Comparison of ENCODE assay signal across 12 cellular contexts in the genomic region with DNA sequence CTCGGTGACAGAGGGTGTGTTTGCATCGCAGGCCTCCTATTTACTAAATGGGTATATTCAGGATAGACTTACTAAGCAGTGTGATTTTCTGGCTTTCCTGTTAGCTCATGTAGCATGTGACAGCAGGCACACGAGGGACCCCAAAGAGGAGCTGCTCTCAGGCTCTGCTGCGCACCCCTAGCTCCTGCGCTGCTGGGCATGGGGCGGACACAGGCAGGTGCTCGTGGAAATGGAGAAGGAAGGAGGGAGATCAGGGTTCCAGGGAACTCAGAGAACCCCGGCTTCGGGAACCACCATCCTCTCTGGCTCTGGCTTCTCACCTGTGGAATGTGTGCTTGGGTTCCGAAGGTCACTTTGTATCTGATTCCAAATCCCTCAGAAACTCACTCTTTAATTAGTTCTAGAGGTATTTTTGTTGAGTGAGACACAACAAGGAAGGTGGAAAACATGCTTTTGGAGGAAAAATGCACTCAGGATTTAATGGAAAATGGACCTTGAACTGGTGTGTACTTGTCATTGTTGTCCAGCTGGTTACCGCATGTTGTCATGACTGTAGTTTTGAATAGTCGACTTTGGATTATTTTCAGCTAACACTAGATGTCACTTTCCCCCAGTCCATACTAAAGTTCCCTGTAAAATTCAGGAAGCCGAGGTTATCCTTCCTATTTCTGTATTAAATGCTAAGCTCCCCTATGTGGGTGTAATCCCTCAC. TPM values are rescaled to one million over a fixed set of nuclear protein-coding genes. Genes with fewer than 3 reads are reported as not detected.
DNase-seq lines count a peak whose midpoint lies in the region; ATAC-seq, FAIRE-seq and TF ChIP-seq lines count a peak whose summit lies in the region.
"Had no signal": no experiment of that assay in that cellular context is flagged by ENCODE, and none has a peak within 500 bp of the region (broad histone marks: within the 10 kb centered on the region; RNA-seq: fewer than 3 reads in every experiment).

No MANE protein-coding gene starts in this region.

- H3K4me1 ChIP-seq in small intestine (ENCODE audit: control insufficient read depth in 2 of 2, insufficient read depth in 1 of 2, low read depth in 1 of 2, low read length in 1 of 2) (no peaks in the 10 kb centered on the region), Peyer's patch (peaks cover 0 to 11% (median 0%) of the 10 kb centered on the region in 4 donors)

- no peak overlapping the region for H3K27ac Mint-ChIP-seq in endothelial cell (ENCODE audit: unreplicated experiment)
- H3K27ac Mint-ChIP-seq: immature natural killer cell had no signal

- H3K27me3 ChIP-seq in small intestine (ENCODE audit: control insufficient read depth in 2 of 2, insufficient read depth in 2 of 2, low read length in 2 of 2) (peaks cover 10 to 16% of the 10 kb centered on the region in 2 donors), Peyer's patch (peaks cover 0 to 8% of the 10 kb centered on the region in 2 donors)

- TF ChIP-seq CTCF in endothelial cell (IDR thresholded peaks at IDR 0.05; ENCODE audit: unreplicated experiment) = no peak
- no peak for TF ChIP-seq CTCF in Peyer's patch (IDR thresholded peaks at IDR 0.05)

- H3K9me3 ChIP-seq in small intestine (ENCODE audit: control insufficient read depth, low read depth) (no peaks in the 10 kb centered on the region), Peyer's patch (no peaks in the 10 kb centered on the region)
- H3K9me3 ChIP-seq: thoracic aorta had no signal

- no peak overlapping the region for H3K27ac ChIP-seq in small intestine (ENCODE audit: low read depth in 1 of 2, low read length in 1 of 2)
- no peak overlapping the region for H3K27ac ChIP-seq in Peyer's patch
- H3K27ac ChIP-seq: thoracic aorta had no signal

- H3K36me3 Mint-ChIP-seq in endothelial cell (ENCODE audit: low read depth, unreplicated experiment) = no peaks in the 10 kb centered on the region
- H3K36me3 Mint-ChIP-seq: immature natural killer cell had no signal

- H3K4me3 Mint-ChIP-seq in endothelial cell (ENCODE audit: unreplicated experiment) = peak overlapping the region; percentile 42

- H3K4me3 ChIP-seq in small intestine (ENCODE audit: low read depth in 1 of 2, low read length in 2 of 2) (no peak overlapping the region), Peyer's patch (no peak overlapping the region)
- H3K4me3 ChIP-seq: thoracic aorta had no signal

- TF ChIP-seq POLR2A in Peyer's patch (IDR thresholded peaks at IDR 0.05) = no peak

- 53 to 59% (median 54%) methylated on average over 13 of the region's 13 CpGs for WGBS in small intestine, 3 donors

- DNase-seq in NCI-H748 (lab: John Stamatoyannopoulos, UW; ENCODE audit: unreplicated experiment) (peak; percentile 54), NCI-H748 treated with DMSO at 0.1 percent for 48 hours (lab: John Stamatoyannopoulos, UW) (no peak), NCI-H345 (lab: John Stamatoyannopoulos, UW) (peak; percentile 60), endothelial cell (ENCODE audit: low spot score) (no peak), small intestine (peak; percentile 4), Peyer's patch (no peak), ecto neural progenitor cell (ENCODE audit: low spot score) (no peak)
- DNase-seq: activated CD4-positive, alpha-beta T cell treated with anti-CD3 and anti-CD28 coated beads, Interleukin-2, amount 50 U/mL, for 1 hour; immature natural killer cell had no signal

- H3K9me3 Mint-ChIP-seq in endothelial cell (ENCODE audit: unreplicated experiment) = no peaks in the 10 kb centered on the region

- no peak for FAIRE-seq in small intestine (lab: Jason Lieb, UNC)
- FAIRE-seq: D721Med had no signal

- H3K27me3 Mint-ChIP-seq in endothelial cell (ENCODE audit: unreplicated experiment) = peaks cover 5% of the 10 kb centered on the region

- H3K36me3 ChIP-seq in small intestine (ENCODE audit: control insufficient read depth in 2 of 2, insufficient read depth in 2 of 2, low read length in 2 of 2) (no peaks in the 10 kb centered on the region), Peyer's patch (no peaks in the 10 kb centered on the region)
- H3K36me3 ChIP-seq: thoracic aorta had no signal

- no peak for ATAC-seq in GM18517 (IDR thresholded peaks at IDR 0.05; ENCODE audit: unreplicated experiment)

- peaks cover 20% of the 10 kb centered on the region for H3K4me1 Mint-ChIP-seq in endothelial cell (ENCODE audit: unreplicated experiment)

RNA-seq across cellular contexts. Expression of gene SNTG2, which starts 3.5 kb away (rescaled TPM):
- total RNA-seq in endothelial cell (ENCODE audit: unreplicated experiment) = 23.2 TPM
- 1 to 10 TPM in 1 of 3 donors, under 1 TPM in 1, not detected in 1; 0.54 to 1.1 TPM for polyA plus RNA-seq in small intestine
- 10 to 100 TPM in 1 of 4 donors, 1 to 10 TPM in 3; 1.8 to 65.2 (median 3.9) TPM for total RNA-seq in Peyer's patch
- polyA plus RNA-seq: immature natural killer cell had no signal

Comparison
In these comparisons a context has a peak if more than half of its experiments do, and no peak if none do; other contexts are left out.
1. DNase-seq: peak in NCI-H748 (single experiment), NCI-H345 (single experiment) and small intestine (single experiment); none in NCI-H748 treated with DMSO at 0.1 percent for 48 hours (single experiment), endothelial cell (single experiment), Peyer's patch (0 of 3) and ecto neural progenitor cell (single experiment).